Comparison of ENCODE assay signal across 8 cellular contexts in the genomic region with DNA sequence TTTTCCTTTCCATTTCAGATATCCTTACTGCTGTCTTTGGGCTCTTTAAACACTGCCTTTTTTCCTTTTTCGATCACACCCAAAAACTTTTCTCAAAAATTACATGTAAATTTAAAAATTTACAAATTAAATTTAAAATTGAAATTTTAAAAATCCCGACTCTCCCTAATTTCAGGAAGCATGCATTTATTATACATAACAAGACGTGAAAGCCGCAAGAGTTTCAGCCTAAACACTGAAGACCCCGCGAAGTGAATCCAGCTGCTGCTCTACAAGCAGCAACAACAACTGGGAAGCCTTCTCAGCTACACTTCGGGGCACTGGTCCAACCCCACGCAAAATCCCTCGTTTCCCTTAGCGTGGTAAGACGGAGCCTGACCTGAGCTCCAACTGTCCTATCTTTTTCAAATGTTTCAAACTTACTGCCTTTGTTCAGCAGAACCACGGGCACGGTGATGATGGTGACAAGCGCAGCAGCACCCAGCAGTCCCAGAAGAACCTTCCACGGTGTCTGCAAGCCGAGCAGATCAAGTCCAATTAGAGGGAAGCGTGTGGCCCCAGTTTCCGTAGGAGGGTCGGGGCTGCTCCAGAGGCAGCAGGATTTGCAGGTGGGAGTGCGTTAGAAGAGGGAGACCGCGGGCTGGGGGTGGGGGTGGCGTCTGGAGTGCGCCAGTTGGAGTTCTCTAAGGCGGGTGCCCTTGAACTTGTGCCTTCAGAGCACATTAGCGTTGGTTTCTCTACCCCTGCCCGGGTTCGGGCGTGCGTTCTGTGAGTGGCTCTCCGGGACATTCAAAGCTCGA. TPM values are rescaled to one million over a fixed set of nuclear protein-coding genes. Genes with fewer than 3 reads are reported as not detected.
A peak's percentile ranks its signal among the peaks of the same experiment; 100 is the strongest.
DNase-seq lines count a peak whose midpoint lies in the region; FAIRE-seq and TF ChIP-seq lines count a peak whose summit lies in the region.

No MANE protein-coding gene starts in this region.

- FAIRE-seq in bronchial epithelial cell (lab: Jason Lieb, UNC) = no peak

- peaks cover 20% of the 10 kb centered on the region for H3K36me3 Mint-ChIP-seq in Caco-2 (ENCODE audit: insufficient read depth, unreplicated experiment)

- TSS peak; percentile 40 for BruUV-seq in Caco-2 (replicated peaks; lab: Mats Ljungman, UMichigan)

- WGBS in liver = 12% methylated on average over 32 of the region's 32 CpGs

- H3K9me3 Mint-ChIP-seq in Caco-2 (ENCODE audit: unreplicated experiment) = no peaks in the 10 kb centered on the region

- peak overlapping the region; percentile 87 for H3K4me3 Mint-ChIP-seq in Caco-2 (ENCODE audit: unreplicated experiment)

- POLR2A ChIA-PET in Caco-2 (lab: Charles Lee) = interaction anchor here (1.9 kb wide), 1 partner anchor 7 kb away, joined by 8 read pairs; no protein-coding TSS in a partner anchor

- H3K27ac ChIP-seq in liver (ENCODE audit: low read depth in 1 of 2, low read length in 2 of 2) (peak overlapping the region in 1 of 2 donors; percentile 77), stomach smooth muscle (ENCODE audit: low read length) (no peak overlapping the region)

- CTCF ChIA-PET in Caco-2 (lab: Charles Lee) = interaction anchor here (1.5 kb wide), 1 partner anchor 16 kb away, joined by 5 read pairs; no protein-coding TSS in a partner anchor

- intact Hi-C loops in Caco-2 (cut with micrococcal nuclease; ENCODE audit: unreplicated experiment) = no loop called here

- H3K9me3 ChIP-seq in Caco-2 = no peaks in the 10 kb centered on the region
- H3K9me3 ChIP-seq in liver (ENCODE audit: control insufficient read depth in 4 of 4, low read length in 3 of 4) = no peaks in the 10 kb centered on the region
- H3K9me3 ChIP-seq in stomach smooth muscle (ENCODE audit: control insufficient read depth in 2 of 2, low read length in 2 of 2) = no peaks in the 10 kb centered on the region

- TF ChIP-seq CTCF in Caco-2 (IDR thresholded peaks at IDR 0.05; ENCODE audit: insufficient read depth in 1 of 2, low read depth in 1 of 2, low read length in 1 of 2, severe bottlenecking in 1 of 2, unreplicated experiment in 1 of 2) = no peak
- no peak for TF ChIP-seq CTCF in bronchial epithelial cell (IDR thresholded peaks at IDR 0.05; ENCODE audit: insufficient read depth, low read length, severe bottlenecking)
- no peak for TF ChIP-seq CTCF in liver (IDR thresholded peaks at IDR 0.05; ENCODE audit: low read depth, low read length, missing input control)

- H3K4me3 ChIP-seq in Caco-2 (ENCODE audit: low read depth, low read length) = peak overlapping the region; percentile 95
- peak overlapping the region; percentile 41 for H3K4me3 ChIP-seq in bronchial epithelial cell (ENCODE audit: low read depth, low read length)
- peak overlapping the region; percentile 68 to 74 (median 73) for H3K4me3 ChIP-seq in liver (ENCODE audit: low read depth in 1 of 3, low read length in 3 of 3)
- peak overlapping the region; percentile 41 to 66 for H3K4me3 ChIP-seq in stomach smooth muscle (ENCODE audit: low read length in 2 of 2)

- peak in 1 of 2 donors; percentile 3 for TF ChIP-seq RAD21 in liver (IDR thresholded peaks at IDR 0.05)

- DNase-seq in Caco-2 = no peak
- peak; percentile 23 for DNase-seq in NCI-H69 (lab: John Stamatoyannopoulos, UW)
- no peak for DNase-seq in bronchial epithelial cell (ENCODE audit: low read depth)
- no peak for DNase-seq in NCI-H1930 (lab: John Stamatoyannopoulos, UW)
- DNase-seq in NCI-H524 treated with DMSO at 0.1 percent for 48 hours (lab: John Stamatoyannopoulos, UW) = no peak
- no peak for DNase-seq in DMS79 treated with DMSO at 0.1 percent for 48 hours (lab: John Stamatoyannopoulos, UW)

- peak overlapping the region; percentile 54 for H3K27ac Mint-ChIP-seq in Caco-2 (ENCODE audit: unreplicated experiment)

- H3K36me3 ChIP-seq in Caco-2 (ENCODE audit: control insufficient read depth, insufficient read depth, low read length) = no peaks in the 10 kb centered on the region
- H3K36me3 ChIP-seq in bronchial epithelial cell (ENCODE audit: control insufficient read depth, insufficient read depth, low read length) = no peaks in the 10 kb centered on the region
- no peaks in the 10 kb centered on the region for H3K36me3 ChIP-seq in liver (ENCODE audit: control insufficient read depth in 4 of 4, insufficient read depth in 3 of 4, low read depth in 1 of 4, low read length in 3 of 4)
- no peaks in the 10 kb centered on the region for H3K36me3 ChIP-seq in stomach smooth muscle (ENCODE audit: control insufficient read depth in 2 of 2, insufficient read depth in 2 of 2, low read length in 2 of 2)

- H3K4me1 Mint-ChIP-seq in Caco-2 (ENCODE audit: low read depth, unreplicated experiment) = peaks cover 44% of the 10 kb centered on the region

- H3K27me3 ChIP-seq in Caco-2 (replicated peaks; ENCODE audit: control insufficient read depth, insufficient read depth, low read length) (no peaks in the 10 kb centered on the region), bronchial epithelial cell (ENCODE audit: control insufficient read depth, insufficient read depth, low read length) (peaks cover 5% of the 10 kb centered on the region), liver (ENCODE audit: control insufficient read depth in 4 of 4, insufficient read depth in 4 of 4, low read length in 3 of 4) (no peaks in the 10 kb centered on the region), stomach smooth muscle (ENCODE audit: control insufficient read depth in 1 of 2, insufficient read depth in 2 of 2, low read length in 2 of 2) (peaks cover 14% of the 10 kb centered on the region in 2 donors)

- H3K4me1 ChIP-seq in Caco-2 = peaks cover 64% of the 10 kb centered on the region
- peaks cover 0 to 25% (median 17%) of the 10 kb centered on the region in 4 donors for H3K4me1 ChIP-seq in liver (ENCODE audit: control insufficient read depth in 4 of 4, insufficient read depth in 4 of 4, low read length in 3 of 4)
- peaks cover 4% of the 10 kb centered on the region for H3K4me1 ChIP-seq in stomach smooth muscle (ENCODE audit: control insufficient read depth, insufficient read depth, low read length)

- no peaks in the 10 kb centered on the region for H3K27me3 Mint-ChIP-seq in Caco-2 (ENCODE audit: insufficient read depth, unreplicated experiment)

- H3K9ac ChIP-seq in liver (ENCODE audit: low read depth in 1 of 2, low read length in 2 of 2) (peak overlapping the region; percentile 14 to 72), stomach smooth muscle (ENCODE audit: low read length in 2 of 2) (no peak overlapping the region)

TF ChIP-seq in liver, 16 proteins besides CTCF, POLR2A, EP300 and RAD21:
- TF ChIP-seq YY1 (IDR thresholded peaks at IDR 0.05) = peak; percentile 34
- peak in 1 of 2 donors; percentile 37 for TF ChIP-seq RXRA (IDR thresholded peaks at IDR 0.05)
- TF ChIP-seq JUND (IDR thresholded peaks at IDR 0.05) = no peak
- TF ChIP-seq, protein P1, sequence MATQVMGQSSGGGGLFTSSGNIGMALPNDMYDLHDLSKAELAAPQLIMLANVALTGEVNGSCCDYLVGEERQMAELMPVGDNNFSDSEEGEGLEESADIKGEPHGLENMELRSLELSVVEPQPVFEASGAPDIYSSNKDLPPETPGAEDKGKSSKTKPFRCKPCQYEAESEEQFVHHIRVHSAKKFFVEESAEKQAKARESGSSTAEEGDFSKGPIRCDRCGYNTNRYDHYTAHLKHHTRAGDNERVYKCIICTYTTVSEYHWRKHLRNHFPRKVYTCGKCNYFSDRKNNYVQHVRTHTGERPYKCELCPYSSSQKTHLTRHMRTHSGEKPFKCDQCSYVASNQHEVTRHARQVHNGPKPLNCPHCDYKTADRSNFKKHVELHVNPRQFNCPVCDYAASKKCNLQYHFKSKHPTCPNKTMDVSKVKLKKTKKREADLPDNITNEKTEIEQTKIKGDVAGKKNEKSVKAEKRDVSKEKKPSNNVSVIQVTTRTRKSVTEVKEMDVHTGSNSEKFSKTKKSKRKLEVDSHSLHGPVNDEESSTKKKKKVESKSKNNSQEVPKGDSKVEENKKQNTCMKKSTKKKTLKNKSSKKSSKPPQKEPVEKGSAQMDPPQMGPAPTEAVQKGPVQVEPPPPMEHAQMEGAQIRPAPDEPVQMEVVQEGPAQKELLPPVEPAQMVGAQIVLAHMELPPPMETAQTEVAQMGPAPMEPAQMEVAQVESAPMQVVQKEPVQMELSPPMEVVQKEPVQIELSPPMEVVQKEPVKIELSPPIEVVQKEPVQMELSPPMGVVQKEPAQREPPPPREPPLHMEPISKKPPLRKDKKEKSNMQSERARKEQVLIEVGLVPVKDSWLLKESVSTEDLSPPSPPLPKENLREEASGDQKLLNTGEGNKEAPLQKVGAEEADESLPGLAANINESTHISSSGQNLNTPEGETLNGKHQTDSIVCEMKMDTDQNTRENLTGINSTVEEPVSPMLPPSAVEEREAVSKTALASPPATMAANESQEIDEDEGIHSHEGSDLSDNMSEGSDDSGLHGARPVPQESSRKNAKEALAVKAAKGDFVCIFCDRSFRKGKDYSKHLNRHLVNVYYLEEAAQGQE (IDR thresholded peaks at IDR 0.05) = no peak
- no peak for TF ChIP-seq SP1 (IDR thresholded peaks at IDR 0.05)
- TF ChIP-seq, protein P2, sequence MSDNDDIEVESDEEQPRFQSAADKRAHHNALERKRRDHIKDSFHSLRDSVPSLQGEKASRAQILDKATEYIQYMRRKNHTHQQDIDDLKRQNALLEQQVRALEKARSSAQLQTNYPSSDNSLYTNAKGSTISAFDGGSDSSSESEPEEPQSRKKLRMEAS (IDR thresholded peaks at IDR 0.05) = no peak
- no peak for TF ChIP-seq TAF1 (conservative IDR thresholded peaks at IDR 0.05)
- TF ChIP-seq EGR1 (IDR thresholded peaks at IDR 0.05; ENCODE audit: low read depth in 2 of 2) = no peak
- TF ChIP-seq, protein P3, sequence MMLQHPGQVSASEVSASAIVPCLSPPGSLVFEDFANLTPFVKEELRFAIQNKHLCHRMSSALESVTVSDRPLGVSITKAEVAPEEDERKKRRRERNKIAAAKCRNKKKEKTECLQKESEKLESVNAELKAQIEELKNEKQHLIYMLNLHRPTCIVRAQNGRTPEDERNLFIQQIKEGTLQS (IDR thresholded peaks at IDR 0.05) = no peak
- no peak for TF ChIP-seq GABPA (IDR thresholded peaks at IDR 0.05 in 1 of 2, conservative IDR thresholded peaks at IDR 0.05 in 1 of 2)
- no peak for TF ChIP-seq NR2F2 (IDR thresholded peaks at IDR 0.05)

RNA-seq across cellular contexts. Expression of a gene that starts 0.8 kb away (rescaled TPM):
- total RNA-seq in Caco-2 (2022) (190 and 199 TPM in 2 replicates), bronchial epithelial cell (1.4 and 2.9 TPM in 2 replicates), liver (10 to 100 TPM; 14.4 to 30.1 TPM)
- polyA plus RNA-seq in liver = 10 to 100 TPM in 1 of 2 donors, 1 to 10 TPM in 1; 9.6 to 12.7 TPM

Comparison
In these comparisons a context has a peak if more than half of its experiments do, and no peak if none do; other contexts are left out.
1. H3K4me3 ChIP-seq: peak in every context shown above with its lines; median percentile 95 in Caco-2; 73 in liver; 54 in stomach smooth muscle; 41 in bronchial epithelial cell.
2. H3K9ac ChIP-seq: peak in liver (2 of 2); none in stomach smooth muscle (0 of 2).